ENCODE assay signal across 28 cellular contexts in the genomic region with DNA sequence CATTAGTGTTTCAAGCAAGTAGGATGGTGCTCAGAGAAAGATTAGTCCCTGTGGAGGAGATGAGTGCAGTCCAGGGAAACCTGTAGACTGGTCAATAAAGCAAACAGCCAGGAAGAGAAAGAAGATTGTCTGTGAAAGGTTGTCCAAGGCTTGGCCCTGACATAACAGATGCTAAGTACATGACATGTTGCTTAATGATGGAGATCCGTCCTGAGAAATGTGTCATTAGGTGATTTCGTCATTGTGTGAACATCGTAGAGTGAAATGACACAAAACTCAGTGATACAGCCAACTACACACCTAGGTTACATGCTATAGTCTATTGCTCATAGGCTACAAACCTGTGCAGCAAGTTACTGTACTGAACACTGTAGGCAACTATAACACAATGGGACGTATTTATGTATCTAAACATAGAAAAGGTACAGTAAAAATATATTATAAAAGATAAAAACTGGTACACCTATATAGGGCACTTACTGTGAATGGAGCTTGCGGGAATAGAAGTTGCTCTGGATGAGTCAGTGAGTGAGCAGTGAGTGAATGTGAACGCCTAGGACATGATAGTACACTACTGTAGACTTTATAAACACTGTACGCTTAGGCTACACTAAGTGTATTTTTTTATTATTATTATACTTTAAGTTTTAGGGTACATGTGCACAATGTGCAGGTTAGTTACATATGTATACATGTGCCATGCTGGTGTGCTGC. TPM values are rescaled to one million over a fixed set of nuclear protein-coding genes. Genes with fewer than 3 reads are reported as not detected.
"Had no signal": no experiment of that assay in that cellular context is flagged by ENCODE, and none has a peak within 500 bp of the region (broad histone marks: within the 10 kb centered on the region; RNA-seq: fewer than 3 reads in every experiment).

No MANE protein-coding gene starts in this region.

- H3K36me3 ChIP-seq: cardiac muscle cell, pancreas, right atrium auricular region, uterus had no signal

- H3K27me3 ChIP-seq: cardiac muscle cell, pancreas, right atrium auricular region, tibial nerve, uterus had no signal

- H3K36me3 Mint-ChIP-seq: activated naive CD8-positive, alpha-beta T cell treated with anti-CD3 and anti-CD28 coated beads for 36 hours; immature natural killer cell; stimulated activated effector memory CD8-positive, alpha-beta T cell treated with anti-CD3 and anti-CD28 coated beads, Interleukin-12 subunit alpha, Interleukin-12 subunit beta, amount 100 ng/mL, for 72 hours had no signal

- H3K27ac ChIP-seq: cardiac muscle cell, epithelial cell of prostate, pancreas, psoas muscle, right atrium auricular region, tibial nerve, uterus had no signal

- H3K4me1 ChIP-seq: pancreas, uterus had no signal

- H3K4me3 Mint-ChIP-seq: activated naive CD8-positive, alpha-beta T cell treated with anti-CD3 and anti-CD28 coated beads for 36 hours; activated T-cell treated with anti-CD3 and anti-CD28 coated beads, Interleukin-2, amount 50 U/mL, for 24 hours; endodermal cell; immature natural killer cell; nephron; stimulated activated effector memory CD8-positive, alpha-beta T cell treated with anti-CD3 and anti-CD28 coated beads, Interleukin-12 subunit alpha, Interleukin-12 subunit beta, amount 100 ng/mL, for 72 hours; stimulated activated naive CD8-positive, alpha-beta T cell treated with anti-CD3 and anti-CD28 coated beads, Interleukin-15, amount 100 ng/mL, for 72 hours had no signal

- H3K27me3 Mint-ChIP-seq: stimulated activated naive CD8-positive, alpha-beta T cell treated with anti-CD3 and anti-CD28 coated beads, Interleukin-15, amount 100 ng/mL, for 72 hours had no signal

- DNase-seq: activated naive CD4-positive, alpha-beta T cell; activated naive CD8-positive, alpha-beta T cell treated with anti-CD3 and anti-CD28 coated beads for 36 hours; activated T-cell treated with anti-CD3 and anti-CD28 coated beads, Interleukin-2, amount 50 U/mL, for 24 hours; cortex of kidney; endodermal cell; immature natural killer cell; kidney glomerular epithelial cell; left ventricle myocardium superior; midbrain; pancreas; psoas muscle; stimulated activated CD4-positive, alpha-beta T cell treated with anti-CD3 and anti-CD28 coated beads, Interleukin-12 subunit alpha, Interleukin-12 subunit beta, amount 100 ng/mL, for 4 hours; stimulated activated CD4-positive, alpha-beta T cell treated with anti-CD3 and anti-CD28 coated beads, Interleukin-1b, Interleukin-23, amount 100 ng/mL, for 48 hours; stimulated activated naive CD8-positive, alpha-beta T cell treated with anti-CD3 and anti-CD28 coated beads, Interleukin-15, amount 100 ng/mL, for 72 hours; T-helper 1 cell; uterus had no signal

- H3K4me1 Mint-ChIP-seq: activated naive CD8-positive, alpha-beta T cell treated with anti-CD3 and anti-CD28 coated beads for 36 hours; endodermal cell; immature natural killer cell; stimulated activated effector memory CD8-positive, alpha-beta T cell treated with anti-CD3 and anti-CD28 coated beads, Interleukin-12 subunit alpha, Interleukin-12 subunit beta, amount 100 ng/mL, for 72 hours; stimulated activated naive CD8-positive, alpha-beta T cell treated with anti-CD3 and anti-CD28 coated beads, Interleukin-15, amount 100 ng/mL, for 72 hours had no signal

- H3K27ac Mint-ChIP-seq: activated naive CD8-positive, alpha-beta T cell treated with anti-CD3 and anti-CD28 coated beads for 36 hours; activated T-cell treated with anti-CD3 and anti-CD28 coated beads, Interleukin-2, amount 50 U/mL, for 24 hours; activated T-helper 2 cell treated with anti-CD3 and anti-CD28 coated beads, Interferon-gamma antibody, Interleukin-2, Interleukin-4, amounts not matched to agents 10 μg/mL and 5 μg/mL and 100 μg/mL, durations not matched to agents 14 hours and 24 hours and 36 hours; endodermal cell; immature natural killer cell; nephron; stimulated activated effector memory CD8-positive, alpha-beta T cell treated with anti-CD3 and anti-CD28 coated beads, Interleukin-12 subunit alpha, Interleukin-12 subunit beta, amount 100 ng/mL, for 72 hours; stimulated activated naive CD8-positive, alpha-beta T cell treated with anti-CD3 and anti-CD28 coated beads, Interleukin-15, amount 100 ng/mL, for 72 hours had no signal

- FAIRE-seq: pancreas had no signal

- H3K4me3 ChIP-seq: cardiac muscle cell, pancreas, psoas muscle, right atrium auricular region, tibial nerve, uterus had no signal

- ATAC-seq: left ventricle myocardium superior; pancreas; stimulated activated effector memory CD8-positive, alpha-beta T cell treated with anti-CD3 and anti-CD28 coated beads, Interleukin-12 subunit alpha, Interleukin-12 subunit beta, amount 100 ng/mL, for 72 hours; stimulated activated naive CD8-positive, alpha-beta T cell treated with anti-CD3 and anti-CD28 coated beads, Interleukin-15, amount 100 ng/mL, for 72 hours had no signal

- H3K9me3 ChIP-seq: pancreas, psoas muscle, right atrium auricular region, tibial nerve, uterus had no signal

- H3K9me3 Mint-ChIP-seq: activated naive CD8-positive, alpha-beta T cell treated with anti-CD3 and anti-CD28 coated beads for 36 hours; activated T-cell treated with anti-CD3 and anti-CD28 coated beads, Interleukin-2, amount 50 U/mL, for 24 hours; activated T-helper 2 cell treated with anti-CD3 and anti-CD28 coated beads, Interferon-gamma antibody, Interleukin-2, Interleukin-4, amounts not matched to agents 10 μg/mL and 5 μg/mL and 100 μg/mL, durations not matched to agents 14 hours and 24 hours and 36 hours; stimulated activated effector memory CD8-positive, alpha-beta T cell treated with anti-CD3 and anti-CD28 coated beads, Interleukin-12 subunit alpha, Interleukin-12 subunit beta, amount 100 ng/mL, for 72 hours; stimulated activated naive CD8-positive, alpha-beta T cell treated with anti-CD3 and anti-CD28 coated beads, Interleukin-15, amount 100 ng/mL, for 72 hours had no signal

RNA-seq across cellular contexts. Expression of a gene that starts 9.0 kb away (rescaled TPM):
- total RNA-seq: activated naive CD8-positive, alpha-beta T cell treated with anti-CD3 and anti-CD28 coated beads for 36 hours; activated T-helper 2 cell treated with anti-CD3 and anti-CD28 coated beads, Interferon-gamma antibody, Interleukin-2, Interleukin-4, amounts not matched to agents 10 μg/mL and 5 μg/mL and 100 μg/mL, durations not matched to agents 14 hours and 24 hours and 36 hours; cardiac muscle cell; cerebellum; endodermal cell; fibroblast of villous mesenchyme; glomerular endothelial cell; left ventricle myocardium superior; myocyte; pancreas; psoas muscle; right atrium auricular region; skeletal muscle tissue; tibial nerve; uterus had no signal
- polyA plus RNA-seq: cardiac muscle cell, immature natural killer cell, pancreas, psoas muscle had no signal

RNA-seq across cellular contexts. Expression of a gene that starts 57.4 kb away (rescaled TPM):
- total RNA-seq: activated naive CD8-positive, alpha-beta T cell treated with anti-CD3 and anti-CD28 coated beads for 36 hours; activated T-helper 2 cell treated with anti-CD3 and anti-CD28 coated beads, Interferon-gamma antibody, Interleukin-2, Interleukin-4, amounts not matched to agents 10 μg/mL and 5 μg/mL and 100 μg/mL, durations not matched to agents 14 hours and 24 hours and 36 hours had no signal
